ENCODE assay signal across 8 cellular contexts in the genomic region with DNA sequence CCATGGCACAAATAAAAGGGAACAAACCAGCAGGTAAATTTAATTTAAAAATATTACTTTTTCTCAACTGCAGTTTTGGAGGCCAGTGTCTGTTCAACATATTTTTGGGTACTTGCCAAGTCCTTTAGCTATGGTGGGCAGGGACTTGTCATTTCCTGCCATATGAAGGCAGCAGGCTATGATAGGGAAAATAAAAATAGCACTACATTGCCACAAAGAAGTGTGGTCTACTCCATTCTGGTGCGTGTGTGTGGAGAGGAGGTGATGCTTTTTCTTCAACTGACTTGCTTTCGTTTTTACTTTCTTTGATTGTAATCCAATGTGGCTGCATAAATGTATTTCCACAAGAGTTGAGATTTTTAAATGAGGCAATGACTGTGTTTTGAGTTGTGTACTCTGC. TPM values are rescaled to one million over a fixed set of nuclear protein-coding genes. Genes with fewer than 3 reads are reported as not detected.
DNase-seq lines count a peak whose midpoint lies in the region; ATAC-seq and TF ChIP-seq lines count a peak whose summit lies in the region.

No MANE protein-coding gene starts in this region.

- no peaks in the 10 kb centered on the region for H3K9me3 Mint-ChIP-seq in activated T-cell treated with anti-CD3 and anti-CD28 coated beads, Interleukin-2, amount 50 U/mL, for 4 hours
- H3K9me3 Mint-ChIP-seq in naive thymus-derived CD8-positive, alpha-beta T cell = no peaks in the 10 kb centered on the region
- H3K9me3 Mint-ChIP-seq in progenitor cell of endocrine pancreas (ENCODE audit: low read depth) = peaks cover 6% of the 10 kb centered on the region

- peaks cover 68% of the 10 kb centered on the region for H3K4me1 Mint-ChIP-seq in activated T-cell treated with anti-CD3 and anti-CD28 coated beads, Interleukin-2, amount 50 U/mL, for 4 hours (ENCODE audit: low read depth)
- H3K4me1 Mint-ChIP-seq in naive thymus-derived CD8-positive, alpha-beta T cell = peaks cover 19 to 85% (median 49%) of the 10 kb centered on the region in 4 donors
- H3K4me1 Mint-ChIP-seq in progenitor cell of endocrine pancreas (ENCODE audit: low read depth) = no peaks in the 10 kb centered on the region

- peak; percentile 13 for DNase-seq in activated T-cell treated with anti-CD3 and anti-CD28 coated beads, Interleukin-2, amount 50 U/mL, for 4 hours
- DNase-seq in activated T-cell treated with anti-CD3 and anti-CD28 coated beads, Interleukin-2, amount 50 U/mL, for 1 hour = no peak
- peak; percentile 32 for DNase-seq in T-helper 22 cell (ENCODE audit: low read depth)
- peak in 8 of 10 donors; percentile 47 to 84 (median 66) for DNase-seq in naive thymus-derived CD8-positive, alpha-beta T cell
- DNase-seq in posterior vena cava (ENCODE audit: low spot score) = no peak
- no peak for DNase-seq in NCI-H1105 treated with DMSO at 0.1 percent for 48 hours (lab: John Stamatoyannopoulos, UW)
- DNase-seq in progenitor cell of endocrine pancreas (ENCODE audit: low spot score, unreplicated experiment) = no peak

- peak overlapping the region; percentile 87 to 99 (median 95) for H3K27ac Mint-ChIP-seq in naive thymus-derived CD8-positive, alpha-beta T cell
- H3K27ac Mint-ChIP-seq in progenitor cell of endocrine pancreas = no peak overlapping the region

- TF ChIP-seq CTCF in progenitor cell of endocrine pancreas (IDR thresholded peaks at IDR 0.05; ENCODE audit: unreplicated experiment) = no peak

- no peaks in the 10 kb centered on the region for H3K27me3 Mint-ChIP-seq in activated T-cell treated with anti-CD3 and anti-CD28 coated beads, Interleukin-2, amount 50 U/mL, for 4 hours (ENCODE audit: low read depth)
- no peaks in the 10 kb centered on the region for H3K27me3 Mint-ChIP-seq in naive thymus-derived CD8-positive, alpha-beta T cell
- H3K27me3 Mint-ChIP-seq in progenitor cell of endocrine pancreas = no peaks in the 10 kb centered on the region

- POLR2A ChIA-PET in naive thymus-derived CD8-positive, alpha-beta T cell (lab: Charles Lee) = interaction anchor here (0.5 to 2.1 kb wide), 7 partner anchors 8 to 554 kb away, joined by 3 to 14 read pairs (median 5); a partner anchor contains a TSS

- peaks cover 20% of the 10 kb centered on the region for H3K36me3 Mint-ChIP-seq in activated T-cell treated with anti-CD3 and anti-CD28 coated beads, Interleukin-2, amount 50 U/mL, for 4 hours (ENCODE audit: insufficient read depth)
- peaks cover 0 to 29% (median 6%) of the 10 kb centered on the region in 3 donors for H3K36me3 Mint-ChIP-seq in naive thymus-derived CD8-positive, alpha-beta T cell
- no peaks in the 10 kb centered on the region for H3K36me3 Mint-ChIP-seq in progenitor cell of endocrine pancreas (ENCODE audit: insufficient read depth)

- H3K4me3 Mint-ChIP-seq in activated T-cell treated with anti-CD3 and anti-CD28 coated beads, Interleukin-2, amount 50 U/mL, for 4 hours = peak overlapping the region; percentile 81
- peak overlapping the region; percentile 75 to 96 (median 91) for H3K4me3 Mint-ChIP-seq in naive thymus-derived CD8-positive, alpha-beta T cell
- no peak overlapping the region for H3K4me3 Mint-ChIP-seq in progenitor cell of endocrine pancreas (ENCODE audit: low read depth)

- ATAC-seq in activated T-cell treated with anti-CD3 and anti-CD28 coated beads, Interleukin-2, amount 50 U/mL, for 4 hours = peak; percentile 81 to 86
- peak; percentile 75 for ATAC-seq in HG02943 (IDR thresholded peaks at IDR 0.05; ENCODE audit: low read depth, unreplicated experiment)
- ATAC-seq in naive thymus-derived CD8-positive, alpha-beta T cell = peak; percentile 88 to 97

- intact Hi-C loops in posterior vena cava (cut with DNase I) = no loop called here

RNA-seq across cellular contexts. Expression of a gene that starts 17.2 kb away (rescaled TPM):
- 10 to 100 TPM; 13.2 to 24.8 (median 20.1) TPM for total RNA-seq in activated T-cell treated with anti-CD3 and anti-CD28 coated beads, Interleukin-2, amount 50 U/mL, for 4 hours
- 10 to 100 TPM; 43.0 to 47.8 TPM for total RNA-seq in naive thymus-derived CD8-positive, alpha-beta T cell
- polyA plus RNA-seq in naive thymus-derived CD8-positive, alpha-beta T cell = 1 to 10 TPM; 5.1 to 8.8 (median 5.5) TPM
- total RNA-seq in posterior vena cava (under 1 TPM; 0.23 to 0.29 TPM), progenitor cell of endocrine pancreas (not detected in 2 replicates)

Comparison
In these comparisons a context has a peak if more than half of its experiments do, and no peak if none do; other contexts are left out.
1. DNase-seq: peak in activated T-cell treated with anti-CD3 and anti-CD28 coated beads, Interleukin-2, amount 50 U/mL, for 4 hours (single experiment), T-helper 22 cell (single experiment) and naive thymus-derived CD8-positive, alpha-beta T cell (8 of 10); none in activated T-cell treated with anti-CD3 and anti-CD28 coated beads, Interleukin-2, amount 50 U/mL, for 1 hour (single experiment), posterior vena cava (single experiment), NCI-H1105 treated with DMSO at 0.1 percent for 48 hours (single experiment) and progenitor cell of endocrine pancreas (single experiment).
2. RNA of a gene that starts 17.2 kb away (total RNA-seq): 43.0 to 47.8 TPM in naive thymus-derived CD8-positive, alpha-beta T cell and 13.2 to 24.8 TPM in activated T-cell treated with anti-CD3 and anti-CD28 coated beads, Interleukin-2, amount 50 U/mL, for 4 hours; 0.23 to 0.29 TPM in posterior vena cava and not detected in progenitor cell of endocrine pancreas; every median in the first group is over 10 times any median in the second.
3. Peak in every context shown above with its lines, with median percentiles within 50 percentile points of each other: ATAC-seq.